In genomic region chr1:53766194-53766748, GRCh38 we compare ENCODE assay signal across 15 cellular contexts. TPM values are rescaled to one million over a fixed set of nuclear protein-coding genes. Genes with fewer than 3 reads are reported as not detected.
DNase-seq lines count a peak whose midpoint lies in the region; ATAC-seq and TF ChIP-seq lines count a peak whose summit lies in the region.
"Had no signal": no experiment of that assay in that cellular context is flagged by ENCODE, and none has a peak within 500 bp of the region (broad histone marks: within the 10 kb centered on the region; RNA-seq: fewer than 3 reads in every experiment).

No MANE protein-coding gene starts in this region.

- H3K4me1 ChIP-seq in MM.1S (ENCODE audit: low read length) (peaks cover 15% of the 10 kb centered on the region), psoas muscle (no peaks in the 10 kb centered on the region)
- H3K4me1 ChIP-seq: colonic mucosa, lower lobe of right lung had no signal

- H3K9me3 ChIP-seq in MM.1S (replicated peaks; ENCODE audit: insufficient read depth, low read length) (no peaks in the 10 kb centered on the region), psoas muscle (no peaks in the 10 kb centered on the region)
- H3K9me3 ChIP-seq: colonic mucosa, lower lobe of right lung had no signal

- H3K79me2 ChIP-seq in MM.1S (ENCODE audit: low read length): no peaks in the 10 kb centered on the region

- H3K27ac ChIP-seq in MM.1S (ENCODE audit: low read length): peak overlapping the region; percentile 56
- H3K27ac ChIP-seq in psoas muscle: no peak overlapping the region
- H3K27ac ChIP-seq: colonic mucosa, lower lobe of right lung had no signal

- TF ChIP-seq CTCF in MM.1S (IDR thresholded peaks at IDR 0.05; ENCODE audit: low read length): no peak
- TF ChIP-seq CTCF in psoas muscle (IDR thresholded peaks at IDR 0.05): no peak

- WGBS in psoas muscle, 3 donors: 83 to 88% (median 85%) methylated on average over 3 of the region's 3 CpGs

- CTCF ChIA-PET in activated naive CD4-positive, alpha-beta T cell treated with anti-CD3 and anti-CD28 coated beads, Interleukin-2, amount 10 ng/mL, durations not matched to agents 7 days and 5 days (lab: Charles Lee): interaction anchor here (0.9 kb wide), 1 partner anchor 281 kb away, joined by 4 read pairs; no protein-coding TSS in a partner anchor

- H3K27me3 ChIP-seq in MM.1S (replicated peaks; ENCODE audit: insufficient read depth, low read length): no peaks in the 10 kb centered on the region
- H3K27me3 ChIP-seq in psoas muscle (ENCODE audit: insufficient read depth in 3 of 3, low read length in 2 of 3): no peaks in the 10 kb centered on the region
- H3K27me3 ChIP-seq: colonic mucosa had no signal

- no peaks in the 10 kb centered on the region for H3K27me3 Mint-ChIP-seq in activated naive CD4-positive, alpha-beta T cell treated with anti-CD3 and anti-CD28 coated beads, Interleukin-2, amount 10 ng/mL, durations not matched to agents 7 days and 5 days
- H3K27me3 Mint-ChIP-seq in effector memory CD8-positive, alpha-beta T cell: no peaks in the 10 kb centered on the region

- H3K36me3 ChIP-seq in MM.1S (replicated peaks; ENCODE audit: insufficient read depth, low read length): no peaks in the 10 kb centered on the region
- H3K36me3 ChIP-seq in psoas muscle (ENCODE audit: insufficient read depth in 1 of 2, low read depth in 1 of 2): peaks cover 0 to 20% of the 10 kb centered on the region in 2 donors
- H3K36me3 ChIP-seq: colonic mucosa had no signal

- H3K9me3 Mint-ChIP-seq in activated naive CD4-positive, alpha-beta T cell treated with anti-CD3 and anti-CD28 coated beads, Interleukin-2, amount 10 ng/mL, durations not matched to agents 7 days and 5 days: no peaks in the 10 kb centered on the region
- peaks cover 0 to 8% of the 10 kb centered on the region in 2 donors for H3K9me3 Mint-ChIP-seq in activated naive CD4-positive, alpha-beta T cell treated with anti-CD3 and anti-CD28 coated beads, Interleukin-2, amount 50 U/mL, for 72 hours
- no peaks in the 10 kb centered on the region for H3K9me3 Mint-ChIP-seq in effector memory CD8-positive, alpha-beta T cell

- no peak for DNase-seq in activated naive CD4-positive, alpha-beta T cell treated with anti-CD3 and anti-CD28 coated beads, Interleukin-2, amount 10 ng/mL, durations not matched to agents 7 days and 5 days
- DNase-seq in activated naive CD4-positive, alpha-beta T cell treated with anti-CD3 and anti-CD28 coated beads, Interleukin-2, amount 50 U/mL, for 72 hours (ENCODE audit: low spot score in 2 of 2): no peak
- DNase-seq in MM.1S (peak; percentile 39), psoas muscle (no peak), NCI-H510A (lab: John Stamatoyannopoulos, UW) (no peak), NAMALWA (ENCODE audit: low spot score) (no peak)
- no peak for DNase-seq in effector memory CD8-positive, alpha-beta T cell
- no peak for DNase-seq in activated effector memory CD4-positive, alpha-beta T cell treated with anti-CD3 and anti-CD28 coated beads, Interleukin-2, amount 50 U/mL, for 16 hours
- DNase-seq: amygdala, colonic mucosa, lower lobe of right lung, NCI-H1694 treated with DMSO at 0.1 percent for 48 hours, NCI-H510A treated with DMSO at 0.1 percent for 48 hours, PC-3 had no signal

- no peaks in the 10 kb centered on the region for H4K20me1 ChIP-seq in MM.1S (ENCODE audit: insufficient read depth, low read length)

- peaks cover 24% of the 10 kb centered on the region for H3K4me1 Mint-ChIP-seq in activated naive CD4-positive, alpha-beta T cell treated with anti-CD3 and anti-CD28 coated beads, Interleukin-2, amount 10 ng/mL, durations not matched to agents 7 days and 5 days
- H3K4me1 Mint-ChIP-seq in effector memory CD8-positive, alpha-beta T cell (ENCODE audit: low read depth in 2 of 2): peaks cover 8 to 23% of the 10 kb centered on the region in 2 donors

- H3K9me2 ChIP-seq in MM.1S (replicated peaks; ENCODE audit: insufficient read depth, low read length): no peaks in the 10 kb centered on the region

- peaks cover 46% of the 10 kb centered on the region for H3K36me3 Mint-ChIP-seq in activated naive CD4-positive, alpha-beta T cell treated with anti-CD3 and anti-CD28 coated beads, Interleukin-2, amount 10 ng/mL, durations not matched to agents 7 days and 5 days
- H3K36me3 Mint-ChIP-seq in activated naive CD4-positive, alpha-beta T cell treated with anti-CD3 and anti-CD28 coated beads, Interleukin-2, amount 50 U/mL, for 72 hours: peaks cover 29 to 34% of the 10 kb centered on the region in 2 donors
- H3K36me3 Mint-ChIP-seq in effector memory CD8-positive, alpha-beta T cell (ENCODE audit: insufficient read depth): peaks cover 22% of the 10 kb centered on the region

- H3K9ac ChIP-seq in MM.1S (ENCODE audit: low read length): no peak overlapping the region; the same call in 1 of the 2 replicates

- peaks cover 9% of the 10 kb centered on the region; the same call in 1 of the 2 replicates for H3F3A ChIP-seq in MM.1S (ENCODE audit: insufficient read depth, low read length)

- no peak overlapping the region for H3K4me3 Mint-ChIP-seq in activated naive CD4-positive, alpha-beta T cell treated with anti-CD3 and anti-CD28 coated beads, Interleukin-2, amount 10 ng/mL, durations not matched to agents 7 days and 5 days
- H3K4me3 Mint-ChIP-seq in effector memory CD8-positive, alpha-beta T cell: peak overlapping the region; percentile 68 to 78

- intact Hi-C loops in psoas muscle (cut with DNase I): no loop called here

- H3K27ac Mint-ChIP-seq in activated naive CD4-positive, alpha-beta T cell treated with anti-CD3 and anti-CD28 coated beads, Interleukin-2, amount 10 ng/mL, durations not matched to agents 7 days and 5 days: peak overlapping the region; percentile 78
- peak overlapping the region in 1 of 2 donors; percentile 25 for H3K27ac Mint-ChIP-seq in activated naive CD4-positive, alpha-beta T cell treated with anti-CD3 and anti-CD28 coated beads, Interleukin-2, amount 50 U/mL, for 72 hours
- peak overlapping the region; percentile 86 to 93 for H3K27ac Mint-ChIP-seq in effector memory CD8-positive, alpha-beta T cell

- H2AFZ ChIP-seq in MM.1S (ENCODE audit: low read length): peak overlapping the region; percentile 58; the same call in 1 of the 2 replicates

- no peak for ATAC-seq in activated naive CD4-positive, alpha-beta T cell treated with anti-CD3 and anti-CD28 coated beads, Interleukin-2, amount 50 U/mL, for 72 hours
- ATAC-seq in effector memory CD8-positive, alpha-beta T cell (replicated peaks): peak; percentile 19
- no peak for ATAC-seq in psoas muscle
- ATAC-seq: lower lobe of right lung, PC-3 had no signal

- H3K4me2 ChIP-seq in MM.1S (ENCODE audit: low read depth, low read length): peak overlapping the region; percentile 80

- H3K4me3 ChIP-seq in MM.1S (ENCODE audit: low read length) (peak overlapping the region; percentile 45), psoas muscle (peak overlapping the region; percentile 22)
- H3K4me3 ChIP-seq: colonic mucosa, lower lobe of right lung had no signal

RNA-seq across cellular contexts. Expression of gene GLIS1, which starts 27.3 kb away (rescaled TPM):
- total RNA-seq in activated naive CD4-positive, alpha-beta T cell treated with anti-CD3 and anti-CD28 coated beads, Interleukin-2, amount 50 U/mL, for 72 hours: not detected
- under 1 TPM; 0.11 to 0.40 (median 0.14) TPM for total RNA-seq in psoas muscle
- under 1 TPM; 0.03 to 0.35 (median 0.21) TPM for polyA plus RNA-seq in psoas muscle
- total RNA-seq: lower lobe of right lung, skeletal muscle tissue had no signal
